In the genomic region with DNA sequence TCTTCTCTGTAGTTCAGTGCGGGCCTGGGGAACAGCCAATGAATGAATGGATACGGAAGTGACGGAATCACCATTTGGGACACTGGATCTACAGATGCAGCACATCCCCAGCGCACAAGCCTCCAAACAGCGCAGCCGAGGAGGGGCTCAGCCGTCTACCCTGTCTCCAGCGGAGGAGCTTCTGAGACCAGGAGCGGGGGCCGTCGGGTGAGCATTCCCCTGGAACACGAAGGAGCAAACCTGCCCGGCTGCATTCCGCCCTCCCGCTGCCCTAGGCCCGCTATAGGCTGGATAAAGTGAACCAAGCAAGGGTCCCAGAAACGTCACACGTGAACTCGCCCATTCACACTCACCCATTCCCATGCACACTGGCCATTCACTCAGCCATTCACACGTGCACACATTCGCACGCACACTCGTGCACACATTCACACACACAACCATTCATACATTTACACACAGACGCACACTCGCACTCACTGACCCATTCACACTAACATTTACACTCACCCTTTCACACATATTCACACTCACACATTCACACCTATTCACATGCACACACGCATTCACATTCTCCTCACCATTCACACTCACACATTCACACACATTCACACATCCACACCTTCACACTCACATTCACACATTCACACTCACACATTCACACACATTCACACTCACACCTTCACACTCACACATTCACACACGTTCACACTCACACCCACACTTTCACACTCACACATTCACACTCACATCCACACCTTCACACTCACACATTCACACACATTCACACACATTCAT, we compare ENCODE assay signal across 1 cellular context.
TF ChIP-seq lines count a peak whose summit lies in the region.

No MANE protein-coding gene starts in this region.

TF ChIP-seq in IMR-90, 13 proteins besides CTCF, POLR2A, EP300 and RAD21 (continued from another document):
- TF ChIP-seq USF2 (IDR thresholded peaks at IDR 0.05; ENCODE audit: low read depth, low read length) (no peak), MXI1 (IDR thresholded peaks at IDR 0.05; ENCODE audit: borderline replicate concordance, low read depth, low read length) (no peak), RFX5 (IDR thresholded peaks at IDR 0.05; ENCODE audit: low read depth, low read length) (no peak), FOS (IDR thresholded peaks at IDR 0.05; ENCODE audit: low read depth, low read length) (no peak), CHD1 (IDR thresholded peaks at IDR 0.05; ENCODE audit: low read depth, low read length) (no peak), SMC3 (IDR thresholded peaks at IDR 0.05; ENCODE audit: low read depth, low read length) (no peak), BHLHE40 (IDR thresholded peaks at IDR 0.05; ENCODE audit: low read depth, low read length) (no peak), MAFK (IDR thresholded peaks at IDR 0.05; ENCODE audit: low read depth, low read length) (no peak)
TF ChIP-seq in IMR-90: peak in this region for 0.
